In the genomic region with DNA sequence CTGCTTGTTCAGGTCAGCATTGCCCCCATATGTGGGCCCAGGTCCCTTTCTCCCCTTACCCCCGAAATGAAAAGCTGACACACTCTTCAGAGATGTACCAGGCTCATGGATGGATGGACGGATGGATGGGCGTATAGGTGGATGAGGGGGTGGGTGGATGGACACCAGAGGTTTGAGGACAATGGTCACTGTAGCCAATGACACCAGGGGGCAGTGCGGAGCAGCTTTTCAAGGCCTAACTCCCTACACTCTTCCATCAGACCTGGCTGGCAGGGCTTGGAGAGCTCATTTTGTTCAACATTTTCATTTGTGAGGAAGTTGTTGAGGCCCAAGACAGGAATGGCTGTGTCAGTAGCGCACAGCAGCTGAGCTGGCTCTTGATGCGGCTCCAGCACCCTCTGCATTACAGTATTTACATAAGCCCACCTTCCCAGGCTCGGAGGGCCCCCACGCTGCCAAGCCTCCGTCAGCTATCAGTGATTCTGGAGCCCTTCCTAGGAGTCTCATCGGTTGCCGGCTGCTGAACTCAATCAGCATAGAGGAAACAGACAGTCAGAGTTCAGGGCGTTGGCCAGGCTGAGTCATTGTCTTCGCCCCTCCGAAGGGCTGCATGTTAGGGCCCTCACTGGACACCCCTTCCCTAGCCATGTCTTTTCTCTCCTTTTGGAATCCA, we compare ENCODE assay signal across 8 cellular contexts. TPM values are rescaled to one million over a fixed set of nuclear protein-coding genes. Genes with fewer than 3 reads are reported as not detected.
A peak's percentile ranks its signal among the peaks of the same experiment; 100 is the strongest.
DNase-seq lines count a peak whose midpoint lies in the region; ATAC-seq and TF ChIP-seq lines count a peak whose summit lies in the region.

No MANE protein-coding gene starts in this region.

- H3K27me3 ChIP-seq in adrenal gland, result no peaks in the 10 kb centered on the region
- no peaks in the 10 kb centered on the region for H3K27me3 ChIP-seq in right atrium auricular region

- no peak for ATAC-seq in GM19395 (IDR thresholded peaks at IDR 0.05; ENCODE audit: unreplicated experiment)

- H3K4me3 ChIP-seq in adrenal gland (no peak overlapping the region), right atrium auricular region (no peak overlapping the region)

- DNase-seq in NCI-H1436 (lab: John Stamatoyannopoulos, UW) (peak; percentile 64), NCI-H1436 treated with DMSO at 0.1 percent for 48 hours (lab: John Stamatoyannopoulos, UW) (no peak), HT-29 (ENCODE audit: low spot score) (peak; percentile 98), RKO (ENCODE audit: low spot score) (peak; percentile 48), adrenal gland (peak; percentile 71 to 89 (median 81)), right atrium auricular region (ENCODE audit: low spot score) (peak; percentile 80), renal cortical epithelial cell (ENCODE audit: low read depth) (peak; percentile 31)

- 43 to 49% (median 45%) methylated on average over 9 to 14 of the region's 14 CpGs for WGBS in adrenal gland, 4 donors

- TF ChIP-seq CTCF in adrenal gland (IDR thresholded peaks at IDR 0.05) (peak; percentile 60 to 76 (median 68)), right atrium auricular region (IDR thresholded peaks at IDR 0.05) (peak; percentile 24 to 75)

- peak overlapping the region in 1 of 5 donors; percentile 45 for H3K27ac ChIP-seq in adrenal gland
- no peak overlapping the region for H3K27ac ChIP-seq in right atrium auricular region

- intact Hi-C loops in adrenal gland (cut with DNase I), result loop anchor here in 1 of 2 donors (10.0 kb wide), 1 partner anchor 120 kb away; no protein-coding TSS in a partner anchor

- no peaks in the 10 kb centered on the region for H3K9me3 ChIP-seq in adrenal gland (replicated peaks in 1 of 3)
- H3K9me3 ChIP-seq in right atrium auricular region, result no peaks in the 10 kb centered on the region

- no peaks in the 10 kb centered on the region for H3K4me1 ChIP-seq in adrenal gland (replicated peaks in 1 of 2)
- H3K4me1 ChIP-seq in right atrium auricular region, result no peaks in the 10 kb centered on the region

- no peak for TF ChIP-seq POLR2A in adrenal gland (IDR thresholded peaks at IDR 0.05)

- H3K36me3 ChIP-seq in adrenal gland (replicated peaks in 1 of 2) (no peaks in the 10 kb centered on the region), right atrium auricular region (no peaks in the 10 kb centered on the region)

RNA-seq across cellular contexts. Expression of gene FFAR4, which starts 11.6 kb away (rescaled TPM):
- total RNA-seq in HT-29 (2014; rRNA removed; shearing (Covaris generic)), result 88.1 and 97.9 TPM in 2 replicates
- total RNA-seq in adrenal gland, result 1 to 10 TPM in 4 of 8 donors, under 1 TPM in 3, not detected in 1; 0.42 to 1.4 (median 1.2) TPM
- under 1 TPM; 0.20 to 0.57 (median 0.24) TPM for polyA plus RNA-seq in adrenal gland
- total RNA-seq in right atrium auricular region, result under 1 TPM in 1 of 2 donors, not detected in 1; 0.31 TPM
- not detected in 2 replicates for total RNA-seq in renal cortical epithelial cell

RNA-seq across cellular contexts. Expression of gene RBP4, which starts 46.1 kb away (rescaled TPM):
- total RNA-seq in HT-29 (2014; rRNA removed; shearing (Covaris generic)), result 2.7 and 4.5 TPM in 2 replicates
- 10 to 100 TPM in 5 of 8 donors, 1 to 10 TPM in 2, under 1 TPM in 1; 0.66 to 14.5 (median 10.8) TPM for total RNA-seq in adrenal gland
- 100 to 1,000 TPM in 1 of 3 donors, 1 to 10 TPM in 2; 4.8 to 224 (median 5.3) TPM for polyA plus RNA-seq in adrenal gland
- 10 to 100 TPM; 16.2 to 48.2 TPM for total RNA-seq in right atrium auricular region
- 2.1 and 5.8 TPM in 2 replicates for total RNA-seq in renal cortical epithelial cell

RNA-seq across cellular contexts. Expression of gene PDE6C, which starts 57.4 kb away (rescaled TPM):
- total RNA-seq in HT-29 (2014; rRNA removed; shearing (Covaris generic)), result not detected in 2 replicates
- total RNA-seq in adrenal gland, result not detected
- polyA plus RNA-seq in adrenal gland, result not detected
- total RNA-seq in right atrium auricular region, result not detected
- not detected in 2 replicates for total RNA-seq in renal cortical epithelial cell

RNA-seq across cellular contexts. Expression of gene CEP55, which starts 58.5 kb away (rescaled TPM):
- total RNA-seq in HT-29 (2014; rRNA removed; shearing (Covaris generic)), result 38.1 and 42.0 TPM in 2 replicates
- total RNA-seq in adrenal gland (1 to 10 TPM in 5 of 8 donors, under 1 TPM in 3; 0.66 to 2.8 (median 1.2) TPM), right atrium auricular region (1 to 10 TPM in 1 of 2 donors, under 1 TPM in 1; 0.24 to 1.8 TPM), renal cortical epithelial cell (1.8 and 36.8 TPM in 2 replicates)
- 1 to 10 TPM in 1 of 3 donors, under 1 TPM in 2; 0.32 to 3.2 (median 0.44) TPM for polyA plus RNA-seq in adrenal gland

Comparison
In these comparisons a context has a peak if more than half of its experiments do, and no peak if none do; other contexts are left out.
1. RNA of gene FFAR4, which starts 11.6 kb away (total RNA-seq): 88.1 to 97.9 TPM in HT-29; 0.42 to 1.4 TPM in adrenal gland, 0.31 TPM in right atrium auricular region and not detected in renal cortical epithelial cell; every median in the first group is over 10 times any median in the second.